Comparison of ENCODE assay signal across 9 cellular contexts in the genomic region with DNA sequence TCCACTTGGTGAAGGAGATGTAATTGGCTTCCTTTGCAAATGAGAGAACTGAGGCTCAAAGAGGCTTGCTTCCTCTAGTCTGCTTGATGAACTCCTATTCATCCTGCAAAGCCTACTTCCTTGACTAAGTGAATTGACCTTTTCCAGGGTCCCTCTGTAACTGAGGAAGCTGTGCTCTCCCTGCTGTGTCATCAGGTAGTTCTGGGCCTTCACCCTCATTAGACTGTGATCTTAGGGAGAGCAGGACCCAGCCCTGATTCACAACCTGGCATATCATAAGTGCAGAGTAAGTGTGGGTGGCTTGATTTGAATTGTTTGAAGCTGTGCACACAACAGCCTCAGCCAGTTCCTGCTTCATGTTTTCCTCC. TPM values are rescaled to one million over a fixed set of nuclear protein-coding genes. Genes with fewer than 3 reads are reported as not detected.
A peak's percentile ranks its signal among the peaks of the same experiment; 100 is the strongest.
DNase-seq lines count a peak whose midpoint lies in the region; FAIRE-seq and TF ChIP-seq lines count a peak whose summit lies in the region.
"Had no signal": no experiment of that assay in that cellular context is flagged by ENCODE, and none has a peak within 500 bp of the region (broad histone marks: within the 10 kb centered on the region; RNA-seq: fewer than 3 reads in every experiment).

No MANE protein-coding gene starts in this region.

- 0 out of 2 replicates have a peak overlapping the region, but pooled peaks have one; percentile 34 for H3K27ac ChIP-seq in GM23248
- H3K27ac ChIP-seq in RWPE1 = peak overlapping the region; percentile 73
- peak overlapping the region in 6 of 8 donors; percentile 55 to 92 (median 86) for H3K27ac ChIP-seq in spleen
- no peak overlapping the region for H3K27ac ChIP-seq in testis

- H3K4me1 Mint-ChIP-seq in dendritic cell treated with granulocyte-macrophage colony-stimulating factor and Interleukin-4, amounts not matched to agents 40 ng/mL and 50 ng/mL, for 4 days (ENCODE audit: low read depth) = peaks cover 95% of the 10 kb centered on the region

- intact Hi-C loops in dendritic cell treated with granulocyte-macrophage colony-stimulating factor and Interleukin-4, amounts not matched to agents 40 ng/mL and 50 ng/mL, for 4 days (cut with micrococcal nuclease) = loop anchor here (10.0 kb wide), 1 partner anchor 435 kb away; no protein-coding TSS in a partner anchor
- intact Hi-C loops in spleen (cut with DNase I; ENCODE audit: low total_unique reads) (no loop called here), testis (cut with DNase I; ENCODE audit: low total_unique reads) (no loop called here), head of caudate nucleus (cut with DNase I) (no loop called here)

- no peaks in the 10 kb centered on the region for H3K9me3 Mint-ChIP-seq in dendritic cell treated with granulocyte-macrophage colony-stimulating factor and Interleukin-4, amounts not matched to agents 40 ng/mL and 50 ng/mL, for 4 days

- POLR2A ChIA-PET in RWPE1 (lab: Yijun Ruan, JAX; ENCODE audit: low non-redundant PET) = interaction anchor here (0.6 kb wide), 1 partner anchor 19 kb away, joined by 3 read pairs; no protein-coding TSS in a partner anchor

- H3K9ac ChIP-seq in GM23248 = no peak overlapping the region

- DNase-seq in GM23248 (peak; percentile 30), RWPE1 (ENCODE audit: low spot score) (no peak), spleen (no peak), testis (no peak), D721Med (ENCODE audit: insufficient read length, low spot score) (no peak), head of caudate nucleus (no peak)
- DNase-seq: NCI-H345 had no signal

- no peaks in the 10 kb centered on the region for H3K27me3 ChIP-seq in GM23248 (replicated peaks; ENCODE audit: insufficient read depth)
- no peaks in the 10 kb centered on the region for H3K27me3 ChIP-seq in spleen (replicated peaks in 1 of 7)
- no peaks in the 10 kb centered on the region for H3K27me3 ChIP-seq in testis

- no peaks in the 10 kb centered on the region for H3K36me3 Mint-ChIP-seq in dendritic cell treated with granulocyte-macrophage colony-stimulating factor and Interleukin-4, amounts not matched to agents 40 ng/mL and 50 ng/mL, for 4 days (ENCODE audit: low read depth)

- H3K4me3 ChIP-seq in GM23248 = no peak overlapping the region
- H3K4me3 ChIP-seq in spleen = no peak overlapping the region
- no peak overlapping the region for H3K4me3 ChIP-seq in testis

- H3K36me3 ChIP-seq in GM23248 (ENCODE audit: low read depth) (no peaks in the 10 kb centered on the region), spleen (no peaks in the 10 kb centered on the region), testis (ENCODE audit: low read depth, missing control alignments) (no peaks in the 10 kb centered on the region)

- no peaks in the 10 kb centered on the region for H3K9me2 ChIP-seq in GM23248 (ENCODE audit: insufficient read depth)

- no peaks in the 10 kb centered on the region for H4K20me1 ChIP-seq in GM23248 (ENCODE audit: insufficient read depth)

- H3K27me3 Mint-ChIP-seq in dendritic cell treated with granulocyte-macrophage colony-stimulating factor and Interleukin-4, amounts not matched to agents 40 ng/mL and 50 ng/mL, for 4 days = peaks cover 2% of the 10 kb centered on the region

- peak overlapping the region; percentile 79 for H3K27ac Mint-ChIP-seq in dendritic cell treated with granulocyte-macrophage colony-stimulating factor and Interleukin-4, amounts not matched to agents 40 ng/mL and 50 ng/mL, for 4 days

- H3F3A ChIP-seq in GM23248 (ENCODE audit: insufficient read depth) = peaks cover 18% of the 10 kb centered on the region

- no peak for FAIRE-seq in D721Med (lab: Jason Lieb, UNC)

- H3K4me2 ChIP-seq in GM23248 (ENCODE audit: unreplicated experiment) = no peak overlapping the region

- H3K4me1 ChIP-seq in GM23248 (ENCODE audit: insufficient read depth) (peaks cover 13% of the 10 kb centered on the region; the same call in 1 of the 2 replicates), spleen (peaks cover 71 to 100% (median 94%) of the 10 kb centered on the region in 6 donors), testis (no peaks in the 10 kb centered on the region)

- H2AFZ ChIP-seq in GM23248 = no peak overlapping the region

- CTCF ChIA-PET in RWPE1 (lab: Yijun Ruan, JAX) = interaction anchor here (2.3 kb wide), 1 partner anchor 20 kb away, joined by 9 read pairs; no protein-coding TSS in a partner anchor

- H3K79me2 ChIP-seq in GM23248 (ENCODE audit: insufficient read depth) = no peaks in the 10 kb centered on the region

- H3K9me3 ChIP-seq in GM23248 (ENCODE audit: low read depth) = no peaks in the 10 kb centered on the region
- H3K9me3 ChIP-seq in spleen = no peaks in the 10 kb centered on the region
- H3K9me3 ChIP-seq in testis = no peaks in the 10 kb centered on the region

- TF ChIP-seq CTCF in RWPE1 (conservative IDR thresholded peaks at IDR 0.05; ENCODE audit: low read depth) (no peak), spleen (IDR thresholded peaks at IDR 0.05 in 8 of 11, conservative IDR thresholded peaks at IDR 0.05 in 3 of 11) (no peak), testis (IDR thresholded peaks at IDR 0.05) (no peak), D721Med (IDR thresholded peaks at IDR 0.05; ENCODE audit: insufficient read depth, missing control alignments) (no peak)

- H3K4me3 Mint-ChIP-seq in dendritic cell treated with granulocyte-macrophage colony-stimulating factor and Interleukin-4, amounts not matched to agents 40 ng/mL and 50 ng/mL, for 4 days = no peak overlapping the region

- TF ChIP-seq POLR2A in spleen (IDR thresholded peaks at IDR 0.05) (no peak), testis (IDR thresholded peaks at IDR 0.05) (no peak)

- in situ Hi-C loops in GM23248 (cut with MboI) = no loop called here

RNA-seq across cellular contexts. Expression of a gene that starts 16.3 kb away (rescaled TPM):
- total RNA-seq in GM23248 (2014; rRNA removed; shearing (Covaris generic)) = not detected in 2 replicates
- polyA plus RNA-seq in GM23248 (2016; fragmentation: Nextera tagmentation; extraction: Ambion mirVana) (0.06 and 0.18 TPM in 2 replicates), spleen (1 to 10 TPM; 6.6 to 9.5 (median 6.9) TPM), testis (ENCODE audit: insufficient read depth, low read depth, low replicate concordance) (3.5 TPM)
- total RNA-seq in spleen (10 to 100 TPM in 5 of 7 donors, 1 to 10 TPM in 2; 9.8 to 18.0 (median 13.5) TPM), testis (1 to 10 TPM; 3.7 to 4.3 TPM)

RNA-seq across cellular contexts. Expression of a gene that starts 32.9 kb away (rescaled TPM):
- total RNA-seq in GM23248 (2014; rRNA removed; shearing (Covaris generic)) = not detected in 2 replicates
- polyA plus RNA-seq in GM23248 (2016; fragmentation: Nextera tagmentation; extraction: Ambion mirVana) = not detected in 2 replicates
- not detected for total RNA-seq in spleen
- polyA plus RNA-seq in spleen = not detected
- 10 to 100 TPM; 12.7 to 18.0 TPM for total RNA-seq in testis
- polyA plus RNA-seq in testis (ENCODE audit: insufficient read depth, low read depth, low replicate concordance) = 48.5 TPM
- total RNA-seq: chondrocyte had no signal

RNA-seq across cellular contexts. Expression of a gene that starts 37.0 kb away (rescaled TPM):
- total RNA-seq in GM23248 (2014; rRNA removed; shearing (Covaris generic)) = not detected in 2 replicates
- polyA plus RNA-seq in GM23248 (2016; fragmentation: Nextera tagmentation; extraction: Ambion mirVana) (not detected in 2 replicates), spleen (not detected), testis (ENCODE audit: insufficient read depth, low read depth, low replicate concordance) (31.0 TPM)
- total RNA-seq in spleen (not detected), testis (10 to 100 TPM in 1 of 2 donors, 1 to 10 TPM in 1; 5.6 to 20.7 TPM)
- total RNA-seq: chondrocyte had no signal

Comparison
In these comparisons a context has a peak if more than half of its experiments do, and no peak if none do; other contexts are left out.
1. H3K27ac ChIP-seq: peak in GM23248 (single experiment), RWPE1 (single experiment) and spleen (6 of 8); none in testis (0 of 2).
2. RNA of a gene that starts 32.9 kb away (total RNA-seq): 12.7 to 18.0 TPM in testis; not detected in GM23248 and not detected in spleen; every median in the first group is over 10 times any median in the second.